Comparison of ENCODE assay signal across 16 cellular contexts in the genomic region with DNA sequence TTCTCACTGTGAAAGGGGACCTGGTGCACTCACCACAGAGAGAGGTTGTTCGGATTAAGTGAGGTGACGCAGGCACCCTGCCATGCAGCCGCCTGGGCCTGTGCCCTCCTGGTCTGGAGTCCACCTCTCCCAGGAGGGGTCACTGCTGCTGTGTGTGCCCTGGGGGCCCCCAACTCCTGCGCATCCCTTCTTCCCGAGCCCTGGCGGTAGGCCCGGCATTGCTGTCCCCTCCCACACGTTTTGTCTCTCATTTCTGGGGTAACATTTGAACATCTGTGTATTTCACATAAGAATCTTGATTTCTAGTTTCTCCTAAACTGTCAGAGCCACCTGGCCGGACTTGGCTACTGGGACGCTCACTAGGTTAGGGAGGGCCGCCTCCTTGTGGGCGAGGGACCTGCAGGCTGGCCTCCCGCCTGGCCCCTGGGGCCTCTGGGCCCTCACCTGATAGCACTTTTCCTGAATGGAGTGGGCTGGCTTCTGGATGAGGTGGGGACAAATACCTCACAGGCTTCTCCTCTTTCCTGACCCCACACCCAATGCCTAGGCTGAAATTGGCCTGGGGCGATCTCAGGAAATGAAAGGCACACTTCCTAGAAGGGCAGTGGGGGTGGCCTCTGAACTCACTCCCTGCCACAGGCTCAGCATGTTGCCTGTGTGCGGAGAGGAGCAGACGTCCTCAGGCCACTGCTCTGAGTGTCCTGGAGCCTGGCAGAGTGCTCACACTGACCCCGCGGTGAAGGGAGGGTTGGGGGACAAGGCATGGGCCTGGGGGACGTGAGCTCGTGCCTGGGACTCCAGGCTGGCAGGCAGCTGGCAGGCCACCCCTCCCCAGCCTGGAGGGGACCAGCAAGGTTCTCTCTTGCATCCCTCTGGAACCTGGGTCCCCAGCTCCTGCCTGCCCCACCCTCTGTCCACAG.
DNase-seq lines count a peak whose midpoint lies in the region; ATAC-seq and TF ChIP-seq lines count a peak whose summit lies in the region.
"Had no signal": no experiment of that assay in that cellular context is flagged by ENCODE, and none has a peak within 500 bp of the region (broad histone marks: within the 10 kb centered on the region; RNA-seq: fewer than 3 reads in every experiment).

No MANE protein-coding gene starts in this region.

- no peaks in the 10 kb centered on the region for H3K36me3 ChIP-seq in spleen
- H3K36me3 ChIP-seq in A673 (ENCODE audit: insufficient read depth, low read length, poor library complexity, severe bottlenecking) = no peaks in the 10 kb centered on the region
- H3K36me3 ChIP-seq: Peyer's patch had no signal

- POLR2A ChIA-PET in WTC11 (lab: Charles Lee) (no interaction called here), A673 (lab: Charles Lee; ENCODE audit: low non-redundant PET) (no interaction called here)

- no peak overlapping the region for H3K27ac Mint-ChIP-seq in H9
- no peak overlapping the region for H3K27ac Mint-ChIP-seq in WTC11

- ATAC-seq in WTC11 (peak; percentile 40), HG02938 (IDR thresholded peaks at IDR 0.05; ENCODE audit: unreplicated experiment) (no peak)

- intact Hi-C loops in spleen (cut with DNase I; ENCODE audit: low total_unique reads) = no loop called here
- intact Hi-C loops in A673 (cut with micrococcal nuclease; ENCODE audit: unreplicated experiment) = no loop called here

- no peak overlapping the region for H2BK5ac ChIP-seq in H9 (ENCODE audit: insufficient read length, low read length)

- H3K36me3 Mint-ChIP-seq in H9 (ENCODE audit: insufficient read depth in 1 of 3, low read depth in 3 of 3) (peaks cover 0 to 4% (median 0%) of the 10 kb centered on the region in 3 experiments; a peak in 3 of 7 replicates), WTC11 (no peaks in the 10 kb centered on the region)

- TF ChIP-seq POLR2A in spleen (IDR thresholded peaks at IDR 0.05) = no peak

- H3K27ac ChIP-seq in H9 (ENCODE audit: insufficient read length, low read depth, low read length) (no peak overlapping the region), spleen (no peak overlapping the region), A673 (ENCODE audit: low read depth, low read length, poor library complexity, severe bottlenecking) (no peak overlapping the region)
- H3K27ac ChIP-seq: Peyer's patch had no signal

- no peak overlapping the region for H4K8ac ChIP-seq in H9 (replicated peaks; ENCODE audit: insufficient read length, low read depth, low read length)

- no peak overlapping the region for H3K9ac ChIP-seq in H9 (ENCODE audit: extremely low read depth, insufficient read length, low read length)

- H3K4me2 ChIP-seq in H9 (ENCODE audit: insufficient read depth, insufficient read length, low read length) = no peak overlapping the region

- H2BK20ac ChIP-seq in H9 (ENCODE audit: low read depth, low read length, poor library complexity, severe bottlenecking) = no peak overlapping the region

- H3K27me3 ChIP-seq in H9 (ENCODE audit: insufficient read depth, low read length) = no peaks in the 10 kb centered on the region
- peaks cover 0 to 30% (median 0%) of the 10 kb centered on the region in 7 donors for H3K27me3 ChIP-seq in spleen (replicated peaks in 1 of 7)
- H3K27me3 ChIP-seq in A673 (replicated peaks; ENCODE audit: insufficient read depth, low read depth, low read length, poor library complexity) = no peaks in the 10 kb centered on the region
- H3K27me3 ChIP-seq: Peyer's patch had no signal

- H3K79me1 ChIP-seq in H9 (ENCODE audit: insufficient read depth, low read depth, low read length, poor library complexity, severe bottlenecking) = no peaks in the 10 kb centered on the region

- H3K9me3 Mint-ChIP-seq in H9 (peaks cover 0 to 4% of the 10 kb centered on the region in 2 experiments; a peak in 2 of 5 replicates), WTC11 (no peaks in the 10 kb centered on the region; the same call in 1 of the 2 replicates)

- no peak overlapping the region for H2BK15ac ChIP-seq in H9 (ENCODE audit: low read depth, low read length)

- TF ChIP-seq CTCF in H9 (conservative IDR thresholded peaks at IDR 0.05) (peak; percentile 15; the same call in 1 of the 3 replicates), WTC11 (IDR thresholded peaks at IDR 0.05) (no peak), spleen (IDR thresholded peaks at IDR 0.05 in 8 of 11, conservative IDR thresholded peaks at IDR 0.05 in 3 of 11) (no peak), A673 (conservative IDR thresholded peaks at IDR 0.05; ENCODE audit: low read depth, low read length) (no peak)

- no peak overlapping the region for H3T11ph ChIP-seq in H9 (ENCODE audit: low read length)

- H3K4me1 ChIP-seq in H9 (ENCODE audit: insufficient read depth, low read length) = no peaks in the 10 kb centered on the region
- H3K4me1 ChIP-seq in spleen = no peaks in the 10 kb centered on the region
- no peaks in the 10 kb centered on the region for H3K4me1 ChIP-seq in A673 (ENCODE audit: insufficient read depth, low read length, poor library complexity, severe bottlenecking)
- H3K4me1 ChIP-seq: Peyer's patch had no signal

- H3K4me3 Mint-ChIP-seq in H9 = no peak overlapping the region
- H3K4me3 Mint-ChIP-seq in WTC11 = no peak overlapping the region

- H4K91ac ChIP-seq in H9 (ENCODE audit: insufficient read length, low read depth, low read length) = no peak overlapping the region

- CTCF ChIA-PET in WTC11 (lab: Charles Lee) = no interaction called here
- CTCF ChIA-PET in A673 (lab: Charles Lee) = no interaction called here

- no peak overlapping the region for H2BK120ac ChIP-seq in H9 (ENCODE audit: low read depth, low read length, poor library complexity, severe bottlenecking)

- no peaks in the 10 kb centered on the region for H3K79me2 ChIP-seq in H9 (ENCODE audit: insufficient read depth, low read length)

- BruUV-seq in A673 (replicated peaks; lab: Mats Ljungman, UMichigan) = no TSS peak

- no peaks in the 10 kb centered on the region for H3K9me3 ChIP-seq in H9 (ENCODE audit: control insufficient read depth, low read depth, low read length)
- no peaks in the 10 kb centered on the region for H3K9me3 ChIP-seq in spleen
- H3K9me3 ChIP-seq in A673 (ENCODE audit: low read depth, low read length, poor library complexity, severe bottlenecking) = no peaks in the 10 kb centered on the region
- H3K9me3 ChIP-seq: Peyer's patch had no signal

- no peak overlapping the region for H3K18ac ChIP-seq in H9 (ENCODE audit: insufficient read length, low read depth, low read length)

- H3K14ac ChIP-seq in H9 (ENCODE audit: insufficient read depth, low read length) = peak overlapping the region; percentile 3; the same call in 1 of the 2 replicates

- DNase-seq in H9 (no peak), WTC11 (ENCODE audit: low spot score) (no peak), islet precursor cell (peak; percentile 81), spleen (peak; percentile 69), T1000 (lab: John Stamatoyannopoulos, UW) (no peak), A673 (ENCODE audit: low spot score) (no peak)
- DNase-seq: Karpas-422, MM.1S, NCI-H1105, NCI-H1930, NCI-H2171, NCI-H446 treated with DMSO at 0.1 percent for 48 hours, NCI-H774, Peyer's patch, SHP77 treated with DMSO at 0.1 percent for 48 hours had no signal

- H3K27me3 Mint-ChIP-seq in H9 (ENCODE audit: low read depth) (peaks cover 1% of the 10 kb centered on the region; the same call in 1 of the 2 replicates), WTC11 (ENCODE audit: low read depth) (no peaks in the 10 kb centered on the region)

- H3K23ac ChIP-seq in H9 (ENCODE audit: insufficient read length, low read depth, low read length) = no peak overlapping the region

- no peaks in the 10 kb centered on the region for H3K23me2 ChIP-seq in H9 (ENCODE audit: insufficient read length, low read depth, low read length, poor library complexity, severe bottlenecking)

- no peak overlapping the region for H3K56ac ChIP-seq in H9 (ENCODE audit: insufficient read length, low read depth, low read length)

- no peak overlapping the region for H2AK5ac ChIP-seq in H9 (ENCODE audit: insufficient read length, low read length)

- no peak overlapping the region for H2AFZ ChIP-seq in H9 (ENCODE audit: low read length)

- no peaks in the 10 kb centered on the region for H4K20me1 ChIP-seq in H9 (ENCODE audit: control insufficient read depth, insufficient read depth, insufficient read length)

- no peak overlapping the region for H4K5ac ChIP-seq in H9 (ENCODE audit: insufficient read length, low read depth, low read length)

- H3K4me1 Mint-ChIP-seq in H9 = peaks cover 0 to 23% of the 10 kb centered on the region in 2 experiments; a peak in 3 of 4 replicates
- no peaks in the 10 kb centered on the region; the same call in 1 of the 2 replicates for H3K4me1 Mint-ChIP-seq in WTC11

- H2BK12ac ChIP-seq in H9 (ENCODE audit: insufficient read length, low read depth, low read length) = no peak overlapping the region

- no peak overlapping the region for H3K4ac ChIP-seq in H9 (ENCODE audit: low read depth, low read length)

- H3K4me3 ChIP-seq in spleen (no peak overlapping the region), A673 (ENCODE audit: low read depth, low read length, poor library complexity, severe bottlenecking) (no peak overlapping the region)
- H3K4me3 ChIP-seq: Peyer's patch had no signal

- WGBS in H9 (ENCODE audit: extremely low coverage, insufficient read length, low lambda C conversion rate) = no CpG with 5 or more reads among the region's 20 CpGs
- WGBS in spleen, 5 donors = 78 to 90% (median 81%) methylated on average over 14 to 20 of the region's 20 CpGs

TF ChIP-seq in WTC11, 78 proteins besides CTCF, POLR2A, EP300 and RAD21:
- no peak for TF ChIP-seq NR2C2 (CRISPR knock-in tag; IDR thresholded peaks at IDR 0.05)
- TF ChIP-seq, protein P1, sequence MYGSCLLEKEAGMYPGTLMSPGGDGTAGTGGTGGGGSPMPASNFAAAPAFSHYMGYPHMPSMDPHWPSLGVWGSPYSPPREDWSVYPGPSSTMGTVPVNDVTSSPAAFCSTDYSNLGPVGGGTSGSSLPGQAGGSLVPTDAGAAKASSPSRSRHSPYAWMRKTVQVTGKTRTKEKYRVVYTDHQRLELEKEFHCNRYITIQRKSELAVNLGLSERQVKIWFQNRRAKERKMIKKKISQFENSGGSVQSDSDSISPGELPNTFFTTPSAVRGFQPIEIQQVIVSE (CRISPR knock-in tag; IDR thresholded peaks at IDR 0.05; ENCODE audit: borderline replicate concordance) = no peak

Comparison
In these comparisons a context has a peak if more than half of its experiments do, and no peak if none do; other contexts are left out.
1. DNase-seq: peak in islet precursor cell (single experiment) and spleen (single experiment); none in H9 (single experiment), WTC11 (single experiment), T1000 (single experiment) and A673 (single experiment).